Comparison of ENCODE assay signal across 1 cellular context in genomic region chr5:93246093-93246855, GRCh38.
TF ChIP-seq lines count a peak whose summit lies in the region.

No MANE protein-coding gene starts in this region.

TF ChIP-seq in HepG2, 621 proteins besides CTCF, POLR2A, EP300 and RAD21 (continued from another document and continues in another):
- TF ChIP-seq ZBTB4 (CRISPR knock-in tag; IDR thresholded peaks at IDR 0.05; ENCODE audit: borderline replicate concordance): peak; percentile 61; the same call in 1 of the 2 replicates
- no peak; the same call in 1 of the 2 replicates for TF ChIP-seq ZNF350 (CRISPR knock-in tag; IDR thresholded peaks at IDR 0.05; ENCODE audit: borderline replicate concordance, low read depth)
- no peak for TF ChIP-seq E2F5 (CRISPR knock-in tag; conservative IDR thresholded peaks at IDR 0.05)
- no peak; the same call in 1 of the 2 replicates for TF ChIP-seq ZBTB38 (CRISPR knock-in tag; IDR thresholded peaks at IDR 0.05)
- TF ChIP-seq ZNF556 (CRISPR knock-in tag; IDR thresholded peaks at IDR 0.05; ENCODE audit: borderline replicate concordance): peak; percentile 89; the same call in 1 of the 2 replicates
- TF ChIP-seq CHD2 (IDR thresholded peaks at IDR 0.05; ENCODE audit: low read depth, low read length): 0 out of 2 replicates have a peak, but pooled peaks have one; percentile 23
- no peak for TF ChIP-seq TEF (CRISPR knock-in tag; IDR thresholded peaks at IDR 0.05)
- 0 out of 2 replicates have a peak, but pooled peaks have one; percentile 73 for TF ChIP-seq ZNF512 (CRISPR knock-in tag; IDR thresholded peaks at IDR 0.05)
- TF ChIP-seq KLF16 (CRISPR knock-in tag; IDR thresholded peaks at IDR 0.05): peak in 1 of 2 experiments; percentile 97; a peak in 2 of 4 replicates
- no peak for TF ChIP-seq PBX3 (CRISPR knock-in tag; IDR thresholded peaks at IDR 0.05; ENCODE audit: borderline replicate concordance)
- peak; percentile 70; the same call in 1 of the 2 replicates for TF ChIP-seq RXRA (CRISPR knock-in tag; IDR thresholded peaks at IDR 0.05)
- TF ChIP-seq BCL3 (CRISPR knock-in tag; IDR thresholded peaks at IDR 0.05): no peak
- TF ChIP-seq ZNF788 (CRISPR knock-in tag; IDR thresholded peaks at IDR 0.05; ENCODE audit: borderline replicate concordance): peak; percentile 79; the same call in 1 of the 2 replicates
- TF ChIP-seq CBX5 (CRISPR knock-in tag; IDR thresholded peaks at IDR 0.05; ENCODE audit: borderline replicate concordance): peak; percentile 92; the same call in 1 of the 2 replicates
- peak; percentile 97 for TF ChIP-seq ZBTB34 (CRISPR knock-in tag; IDR thresholded peaks at IDR 0.05)
- TF ChIP-seq HHEX (CRISPR knock-in tag; IDR thresholded peaks at IDR 0.05): peak; percentile 94
- TF ChIP-seq RFXANK (CRISPR knock-in tag; IDR thresholded peaks at IDR 0.05): no peak
- TF ChIP-seq MTA1 (CRISPR knock-in tag; IDR thresholded peaks at IDR 0.05; ENCODE audit: borderline replicate concordance): no peak
- TF ChIP-seq PRDM10 (CRISPR knock-in tag; IDR thresholded peaks at IDR 0.05; ENCODE audit: low read depth): peak; percentile 80
- peak; percentile 52 for TF ChIP-seq STAG1 (CRISPR knock-in tag; IDR thresholded peaks at IDR 0.05)
- TF ChIP-seq SIX1 (CRISPR knock-in tag; IDR thresholded peaks at IDR 0.05; ENCODE audit: borderline replicate concordance): peak; percentile 94
- peak; percentile 94 for TF ChIP-seq REPIN1 (CRISPR knock-in tag; IDR thresholded peaks at IDR 0.05; ENCODE audit: borderline replicate concordance, low read depth)
- peak; percentile 99 for TF ChIP-seq ZNF503 (CRISPR knock-in tag; IDR thresholded peaks at IDR 0.05)
- TF ChIP-seq ATF2 (CRISPR knock-in tag; IDR thresholded peaks at IDR 0.05): peak; percentile 79
- TF ChIP-seq ZNF891 (CRISPR knock-in tag; IDR thresholded peaks at IDR 0.05): no peak
- peak; percentile 80 for TF ChIP-seq THAP11 (CRISPR knock-in tag; IDR thresholded peaks at IDR 0.05)
- TF ChIP-seq SAFB2 (CRISPR knock-in tag; IDR thresholded peaks at IDR 0.05; ENCODE audit: borderline replicate concordance, low read depth): no peak; the same call in 1 of the 2 replicates
- TF ChIP-seq LCORL (IDR thresholded peaks at IDR 0.05): peak; percentile 99
- peak; percentile 98 for TF ChIP-seq LCORL (CRISPR knock-in tag; IDR thresholded peaks at IDR 0.05)
- peak; percentile 78; the same call in 1 of the 2 replicates for TF ChIP-seq PPARG (CRISPR knock-in tag; conservative IDR thresholded peaks at IDR 0.05)
- TF ChIP-seq TRIM24 (CRISPR knock-in tag; IDR thresholded peaks at IDR 0.05): peak; percentile 98
- TF ChIP-seq ATF7-NPFF (CRISPR knock-in tag; IDR thresholded peaks at IDR 0.05; ENCODE audit: low read depth): peak; percentile 85
- TF ChIP-seq NFE2 (CRISPR knock-in tag; IDR thresholded peaks at IDR 0.05): no peak
- no peak for TF ChIP-seq ATAD3A (CRISPR knock-in tag; IDR thresholded peaks at IDR 0.05)
- TF ChIP-seq TGIF2 (CRISPR knock-in tag; IDR thresholded peaks at IDR 0.05): peak; percentile 84
- no peak; the same call in 1 of the 2 replicates for TF ChIP-seq JUND (CRISPR knock-in tag; IDR thresholded peaks at IDR 0.05)
- no peak for TF ChIP-seq CREB1 (IDR thresholded peaks at IDR 0.05)
- peak; percentile 82 for TF ChIP-seq CREB1 (CRISPR knock-in tag; IDR thresholded peaks at IDR 0.05)
- TF ChIP-seq ZNF160 (CRISPR knock-in tag; IDR thresholded peaks at IDR 0.05): peak; percentile 26; the same call in 1 of the 2 replicates
- TF ChIP-seq FOXO4 (CRISPR knock-in tag; conservative IDR thresholded peaks at IDR 0.05): no peak
